ENCODE assay signal across 9 cellular contexts in the genomic region with DNA sequence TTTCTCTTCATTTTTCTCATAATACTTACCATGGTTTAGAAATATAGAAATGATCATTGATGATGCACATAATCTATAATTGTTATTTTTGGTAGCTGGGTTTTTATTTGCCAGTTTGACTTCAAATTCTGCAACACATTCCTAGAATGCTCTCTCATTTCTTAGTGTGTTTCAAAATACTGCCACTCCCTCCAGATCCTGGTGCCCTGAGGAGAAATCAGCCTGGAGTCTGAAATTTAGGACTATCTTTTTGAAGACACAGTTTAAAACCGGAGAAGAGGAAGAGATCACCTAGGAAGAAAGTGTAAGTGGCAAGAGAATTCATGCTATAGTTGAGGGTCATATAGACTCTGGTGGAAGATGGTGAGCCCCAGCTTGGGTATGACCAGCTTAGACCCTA. TPM values are rescaled to one million over a fixed set of nuclear protein-coding genes. Genes with fewer than 3 reads are reported as not detected.
"Had no signal": no experiment of that assay in that cellular context is flagged by ENCODE, and none has a peak within 500 bp of the region (broad histone marks: within the 10 kb centered on the region; RNA-seq: fewer than 3 reads in every experiment).

No MANE protein-coding gene starts in this region.

- H3K27ac ChIP-seq: GM23248, HL-60 had no signal

- H3K36me3 ChIP-seq: HAP-1 had no signal

- H2AFZ ChIP-seq: GM23248 had no signal

- H3K9ac ChIP-seq: GM23248 had no signal

- ATAC-seq: HCT116, K562 had no signal

- FAIRE-seq: K562 had no signal

- DNase-seq: GM23248, GOT3, H7, HFFc6, IMR-90 had no signal

- H3K9me3 ChIP-seq: HAP-1 had no signal

- H3K4me1 ChIP-seq: HAP-1 had no signal

- H3K4me3 ChIP-seq: GM23248, HAP-1, K562 had no signal

RNA-seq across cellular contexts. Expression of gene TAF11L14, which starts 57.5 kb away (rescaled TPM):
- polyA plus RNA-seq: GM23248, IMR-90, K562 had no signal

RNA-seq across cellular contexts. Expression of gene TAF11L13, which starts 59.9 kb away (rescaled TPM):
- polyA plus RNA-seq: GM23248, IMR-90, K562 had no signal
